ENCODE assay signal across 8 cellular contexts in genomic region chr6:35776364-35777215, GRCh38. TPM values are rescaled to one million over a fixed set of nuclear protein-coding genes. Genes with fewer than 3 reads are reported as not detected.
A peak's percentile ranks its signal among the peaks of the same experiment; 100 is the strongest.
DNase-seq lines count a peak whose midpoint lies in the region; ATAC-seq and TF ChIP-seq lines count a peak whose summit lies in the region.

Gene CLPSL2, plus strand, starts transcription at chr6:35776598. Its CDS starts 21 bp downstream, at chr6:35776619.

- H4K8ac ChIP-seq in IMR-90 (ENCODE audit: low read depth in 2 of 2, low read length in 2 of 2), result no peak within 1 kb of the TSS

- peak in 1 of 2 donors; percentile 22 for ATAC-seq in CD4-positive, CD25-positive, alpha-beta regulatory T cell (ENCODE audit: low read depth in 2 of 2)
- ATAC-seq in IMR-90 (ENCODE audit: low read depth), result peak; percentile 56
- no peak for ATAC-seq in GM18519 (IDR thresholded peaks at IDR 0.05; ENCODE audit: low FRiP score, unreplicated experiment)
- no peak for ATAC-seq in HG02588 (IDR thresholded peaks at IDR 0.05; ENCODE audit: unreplicated experiment)

- H3K27me3 Mint-ChIP-seq in CD4-positive, CD25-positive, alpha-beta regulatory T cell, result peaks cover 34% of the 10 kb centered on the region

- H3K4me2 ChIP-seq in IMR-90 (ENCODE audit: low read depth, low read length), result peak within 1 kb of the TSS; percentile 52

- H3K27ac ChIP-seq in CD4-positive, CD25-positive, alpha-beta regulatory T cell (ENCODE audit: insufficient read depth, low read length, poor library complexity, severe bottlenecking), result no peak within 1 kb of the TSS
- H3K27ac ChIP-seq in IMR-90 (ENCODE audit: insufficient read depth, low read length), result no peak within 1 kb of the TSS
- H3K27ac ChIP-seq in tibial artery, result no peak within 1 kb of the TSS

- in situ Hi-C loops in IMR-90 (cut with MboI; ENCODE audit: low sequenced_read_pairs), result no loop called here
- in situ Hi-C loops in astrocyte of the cerebellum (cut with HindIII; ENCODE audit: low sequenced_read_pairs), result no loop called here

- H4K91ac ChIP-seq in IMR-90 (ENCODE audit: insufficient read depth, low read depth, low read length), result no peak within 1 kb of the TSS

- no peaks in the 10 kb centered on the region for H3K27me3 ChIP-seq in CD4-positive, CD25-positive, alpha-beta regulatory T cell (ENCODE audit: control insufficient read depth, insufficient read depth, low read length)
- peaks cover 52% of the 10 kb centered on the region for H3K27me3 ChIP-seq in IMR-90 (ENCODE audit: control insufficient read depth, insufficient read depth, low read length)
- H3K27me3 ChIP-seq in tibial artery, result peaks cover 0 to 51% of the 10 kb centered on the region in 2 donors

- no TSS peak for BruUV-seq in IMR-90 (replicated peaks; lab: Mats Ljungman, UMichigan)

- intact Hi-C loops in IMR-90 (cut with micrococcal nuclease), result no loop called here
- intact Hi-C loops in tibial artery (cut with DNase I; ENCODE audit: low total_unique reads), result no loop called here

- H3K18ac ChIP-seq in IMR-90 (ENCODE audit: low read depth, low read length), result no peak within 1 kb of the TSS

- POLR2A ChIA-PET in IMR-90 (lab: Charles Lee; ENCODE audit: unreplicated experiment), result no interaction called here

- H2BK120ac ChIP-seq in IMR-90 (ENCODE audit: low read depth, low read length), result no peak within 1 kb of the TSS

- no peak for TF ChIP-seq POLR2A in IMR-90 (IDR thresholded peaks at IDR 0.05; ENCODE audit: low read depth, low read length)

- TF ChIP-seq RAD21 in IMR-90 (IDR thresholded peaks at IDR 0.05; ENCODE audit: low read length), result no peak

- whole genome bisulfite sequencing in IMR-90 (ENCODE audit: extremely low coverage in 2 of 2, insufficient read length in 1 of 2), 2 experiments, result 3% methylated on average over 16 of the region's 56 CpGs; no CpG with 5 or more reads in 1 of the 2 experiments

- no peak within 1 kb of the TSS for H2BK5ac ChIP-seq in IMR-90 (ENCODE audit: low read depth, low read length, poor library complexity, severe bottlenecking)

- H3K56ac ChIP-seq in IMR-90 (ENCODE audit: extremely low read depth, insufficient read depth, low read length), result no peak within 1 kb of the TSS

- no peaks in the 10 kb centered on the region for H3K79me1 ChIP-seq in IMR-90 (ENCODE audit: low read depth in 1 of 2, low read length in 2 of 2)

- peaks cover 0 to 2% (median 0%) of the 10 kb centered on the region in 7 donors for H3K9me3 Mint-ChIP-seq in CD4-positive, CD25-positive, alpha-beta regulatory T cell

- peak within 1 kb of the TSS; percentile 67 for H2AFZ ChIP-seq in IMR-90 (replicated peaks; ENCODE audit: low read length, poor library complexity)

- H4K5ac ChIP-seq in IMR-90 (ENCODE audit: low read depth, low read length), result no peak within 1 kb of the TSS

- TF ChIP-seq CTCF in IMR-90 (conservative IDR thresholded peaks at IDR 0.05; ENCODE audit: low read depth, low read length), result no peak
- no peak for TF ChIP-seq CTCF in astrocyte of the cerebellum (IDR thresholded peaks at IDR 0.05; ENCODE audit: low read depth, low read length, missing control alignments)
- no peak for TF ChIP-seq CTCF in tibial artery (IDR thresholded peaks at IDR 0.05)

- H3K9me3 ChIP-seq in CD4-positive, CD25-positive, alpha-beta regulatory T cell (ENCODE audit: control insufficient read depth in 2 of 2, low read length in 2 of 2), result no peaks in the 10 kb centered on the region
- no peaks in the 10 kb centered on the region for H3K9me3 ChIP-seq in IMR-90 (ENCODE audit: control insufficient read depth, insufficient read depth, low read length)
- H3K9me3 ChIP-seq in tibial artery, result no peaks in the 10 kb centered on the region

- no peak within 1 kb of the TSS for H3K4me3 ChIP-seq in CD4-positive, CD25-positive, alpha-beta regulatory T cell (ENCODE audit: low read depth, low read length)
- peak within 1 kb of the TSS; percentile 51 for H3K4me3 ChIP-seq in IMR-90 (ENCODE audit: insufficient read depth, low read depth, low read length)
- peak within 1 kb of the TSS; percentile 44 for H3K4me3 ChIP-seq in astrocyte of the cerebellum (ENCODE audit: low read depth, low read length)
- H3K4me3 ChIP-seq in tibial artery, result peak within 1 kb of the TSS; percentile 13 to 33

- no peak within 1 kb of the TSS for H2BK15ac ChIP-seq in IMR-90 (ENCODE audit: low read depth, low read length)

- H3K27ac Mint-ChIP-seq in CD4-positive, CD25-positive, alpha-beta regulatory T cell, result no peak within 1 kb of the TSS

- no peaks in the 10 kb centered on the region; the same call in 1 of the 2 replicates for H3K9me1 ChIP-seq in IMR-90 (ENCODE audit: insufficient read depth, low read length)

- H3K4me1 Mint-ChIP-seq in CD4-positive, CD25-positive, alpha-beta regulatory T cell, result peaks cover 0 to 9% (median 0%) of the 10 kb centered on the region in 4 donors

- no peaks in the 10 kb centered on the region for H3K36me3 ChIP-seq in CD4-positive, CD25-positive, alpha-beta regulatory T cell (ENCODE audit: control insufficient read depth, insufficient read depth, low read length)
- H3K36me3 ChIP-seq in IMR-90 (ENCODE audit: control insufficient read depth, insufficient read depth, low read length), result no peaks in the 10 kb centered on the region
- H3K36me3 ChIP-seq in tibial artery, result no peaks in the 10 kb centered on the region

- H2BK20ac ChIP-seq in IMR-90 (ENCODE audit: low read depth, low read length), result no peak within 1 kb of the TSS

- H3K9ac ChIP-seq in IMR-90 (ENCODE audit: low read depth, low read length), result no peak within 1 kb of the TSS

- CTCF ChIA-PET in IMR-90 (lab: Yijun Ruan, JAX), result no interaction called here

- no peak for DNase-seq in CD4-positive, CD25-positive, alpha-beta regulatory T cell
- no peak for DNase-seq in IMR-90
- no peak for DNase-seq in astrocyte of the cerebellum (ENCODE audit: low read depth)
- peak; percentile 15 for DNase-seq in kidney tubule cell (ENCODE audit: low spot score)
- no peak for DNase-seq in tibial artery
- DNase-seq in AG08396 (ENCODE audit: low spot score), result no peak

- dilution Hi-C loops in IMR-90 (cut with HindIII; ENCODE audit: low sequenced_read_pairs, unreplicated experiment), result no loop called here

- no peak within 1 kb of the TSS for H3K23ac ChIP-seq in IMR-90 (ENCODE audit: low read depth, low read length)

- H2AK9ac ChIP-seq in IMR-90 (replicated peaks; ENCODE audit: low read depth, low read length, poor library complexity), result no peak within 1 kb of the TSS

- no peak within 1 kb of the TSS for H3K14ac ChIP-seq in IMR-90 (replicated peaks; ENCODE audit: low read depth, low read length)

- H3K4ac ChIP-seq in IMR-90 (ENCODE audit: low read depth, low read length), result no peak within 1 kb of the TSS

- no peaks in the 10 kb centered on the region; the same call in 1 of the 2 replicates for H4K20me1 ChIP-seq in IMR-90 (ENCODE audit: insufficient read depth, low read length)

- H3K4me1 ChIP-seq in CD4-positive, CD25-positive, alpha-beta regulatory T cell (ENCODE audit: control insufficient read depth, insufficient read depth, low read length, poor library complexity, severe bottlenecking), result peaks cover 8% of the 10 kb centered on the region
- H3K4me1 ChIP-seq in IMR-90 (ENCODE audit: control insufficient read depth, insufficient read depth, low read length) (no peaks in the 10 kb centered on the region), tibial artery (peaks cover 0 to 10% (median 7%) of the 10 kb centered on the region in 4 donors)

- H2AK5ac ChIP-seq in IMR-90 (ENCODE audit: low read depth, low read length), result no peak within 1 kb of the TSS

- H3K36me3 Mint-ChIP-seq in CD4-positive, CD25-positive, alpha-beta regulatory T cell, result peaks cover 4% of the 10 kb centered on the region

- peak within 1 kb of the TSS in 3 of 4 donors; percentile 3 to 73 (median 66) for H3K4me3 Mint-ChIP-seq in CD4-positive, CD25-positive, alpha-beta regulatory T cell

TF ChIP-seq in IMR-90, 13 proteins besides CTCF, POLR2A, EP300 and RAD21:
- TF ChIP-seq CEBPB (IDR thresholded peaks at IDR 0.05; ENCODE audit: low read depth, low read length), result no peak
- TF ChIP-seq, protein P1, sequence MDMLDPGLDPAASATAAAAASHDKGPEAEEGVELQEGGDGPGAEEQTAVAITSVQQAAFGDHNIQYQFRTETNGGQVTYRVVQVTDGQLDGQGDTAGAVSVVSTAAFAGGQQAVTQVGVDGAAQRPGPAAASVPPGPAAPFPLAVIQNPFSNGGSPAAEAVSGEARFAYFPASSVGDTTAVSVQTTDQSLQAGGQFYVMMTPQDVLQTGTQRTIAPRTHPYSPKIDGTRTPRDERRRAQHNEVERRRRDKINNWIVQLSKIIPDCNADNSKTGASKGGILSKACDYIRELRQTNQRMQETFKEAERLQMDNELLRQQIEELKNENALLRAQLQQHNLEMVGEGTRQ (IDR thresholded peaks at IDR 0.05; ENCODE audit: low read depth, low read length), result peak; percentile 68

RNA-seq across cellular contexts. Expression of gene CLPSL2, which starts in this region (rescaled TPM):
- total RNA-seq in CD4-positive, CD25-positive, alpha-beta regulatory T cell, result not detected
- not detected for polyA plus RNA-seq in CD4-positive, CD25-positive, alpha-beta regulatory T cell
- not detected in 2 replicates for total RNA-seq in IMR-90 (2012; rRNA removed)
- not detected in 2 replicates for polyA plus RNA-seq in IMR-90 (2012; rRNA removed)
- polyA plus RNA-seq in IMR-90 (2012; cell fraction: cytosol; rRNA removed), result 0.76 TPM in 1 of 2 replicates, not detected in the other
- polyA plus RNA-seq in IMR-90 (2012; cell fraction: nucleus; rRNA removed; ENCODE audit: low replicate concordance), result not detected in 2 replicates

Comparison
In these comparisons a context has a peak if more than half of its experiments do, and no peak if none do; other contexts are left out.
1. Peak in ATAC-seq, H3K4me3 ChIP-seq and H3K4me2 ChIP-seq in IMR-90; RNA of the gene not detected or under 1 TPM.